ENCODE assay signal across 15 cellular contexts in genomic region chr3:133893683-133894333, GRCh38. TPM values are rescaled to one million over a fixed set of nuclear protein-coding genes. Genes with fewer than 3 reads are reported as not detected.
DNase-seq lines count a peak whose midpoint lies in the region; ATAC-seq, FAIRE-seq and TF ChIP-seq lines count a peak whose summit lies in the region.
"Had no signal": no experiment of that assay in that cellular context is flagged by ENCODE, and none has a peak within 500 bp of the region (broad histone marks: within the 10 kb centered on the region; RNA-seq: fewer than 3 reads in every experiment).

No MANE protein-coding gene starts in this region.

- DNase-seq in natural killer cell (no peak), GM12878 (ENCODE audit: low read depth, low spot score) (no peak), NCI-H2196 (lab: John Stamatoyannopoulos, UW; ENCODE audit: unreplicated experiment) (no peak), NCI-H82 (lab: John Stamatoyannopoulos, UW) (no peak), cerebellum (ENCODE audit: low spot score) (no peak)
- DNase-seq in natural killer cell treated with Interleukin-12 subunit alpha and Interleukin-12 subunit beta and Interleukin-15 and Interleukin-18, amount 100 ng/mL, for 72 hours (ENCODE audit: low spot score), result no peak
- DNase-seq: activated CD4-positive, alpha-beta T cell treated with anti-CD3 and anti-CD28 coated beads, Interleukin-2, amount 50 U/mL, for 4 hours; activated naive CD8-positive, alpha-beta T cell treated with anti-CD3 and anti-CD28 coated beads, Interleukin-2, amount 50 U/mL, for 24 hours; colonic mucosa; Kasumi-1; NCI-H1417 treated with DMSO at 0.1 percent for 48 hours; NCI-H446 treated with DMSO at 0.1 percent for 48 hours; SJCRH30 had no signal

- RAD21 ChIA-PET in GM12878 (lab: Charles Lee; ENCODE audit: unreplicated experiment), result no interaction called here

- H3K27me3 Mint-ChIP-seq in natural killer cell (ENCODE audit: low read depth in 2 of 2), result peaks cover 36 to 47% of the 10 kb centered on the region in 2 donors
- peaks cover 33 to 37% of the 10 kb centered on the region in 2 donors for H3K27me3 Mint-ChIP-seq in natural killer cell treated with Interleukin-12 subunit alpha and Interleukin-12 subunit beta and Interleukin-15 and Interleukin-18, amount 100 ng/mL, for 72 hours

- H3K79me2 ChIP-seq in GM12878 (ENCODE audit: control insufficient read depth, insufficient read depth, low read length), result no peaks in the 10 kb centered on the region

- no peaks in the 10 kb centered on the region for H3K36me3 Mint-ChIP-seq in natural killer cell
- H3K36me3 Mint-ChIP-seq in natural killer cell treated with Interleukin-12 subunit alpha and Interleukin-12 subunit beta and Interleukin-15 and Interleukin-18, amount 100 ng/mL, for 72 hours, result no peaks in the 10 kb centered on the region

- H3K4me2 ChIP-seq in GM12878 (ENCODE audit: control insufficient read depth, insufficient read depth), result no peak overlapping the region

- no peak for FAIRE-seq in GM12878 (lab: Jason Lieb, UNC)

- H3K36me3 ChIP-seq in GM12878 (ENCODE audit: control insufficient read depth in 2 of 2, insufficient read depth in 2 of 2, low read length in 1 of 2) (no peaks in the 10 kb centered on the region), iPS-20b (ENCODE audit: insufficient read depth, low read depth, low read length) (no peaks in the 10 kb centered on the region)
- H3K36me3 ChIP-seq: colonic mucosa, SJCRH30 had no signal

- H3K27ac ChIP-seq in GM12878 (ENCODE audit: control insufficient read depth, insufficient read depth) (no peak overlapping the region), iPS-20b (ENCODE audit: low read length) (no peak overlapping the region)
- H3K27ac ChIP-seq: colonic mucosa, SJCRH30 had no signal

- in situ Hi-C loops in GM12878 (cut with MboI), result no loop called here

- no peak for TF ChIP-seq CTCF in natural killer cell (IDR thresholded peaks at IDR 0.05)
- TF ChIP-seq CTCF in GM12878 (IDR thresholded peaks at IDR 0.05 in 2 of 3, conservative IDR thresholded peaks at IDR 0.05 in 1 of 3; ENCODE audit: control insufficient read depth in 2 of 3, extremely low read depth in 1 of 3, insufficient read depth in 1 of 3, low read depth in 3 of 3, low read length in 3 of 3), result no peak

- TF ChIP-seq POLR2A in GM12878 (IDR thresholded peaks at IDR 0.05; ENCODE audit: low read depth, low read length), result no peak

- H3K4me1 Mint-ChIP-seq in natural killer cell, result no peaks in the 10 kb centered on the region
- no peaks in the 10 kb centered on the region for H3K4me1 Mint-ChIP-seq in natural killer cell treated with Interleukin-12 subunit alpha and Interleukin-12 subunit beta and Interleukin-15 and Interleukin-18, amount 100 ng/mL, for 72 hours (ENCODE audit: low read depth in 2 of 2)
- H3K4me1 Mint-ChIP-seq: activated naive CD8-positive, alpha-beta T cell treated with anti-CD3 and anti-CD28 coated beads, Interleukin-2, amount 50 U/mL, for 24 hours had no signal

- POLR2A ChIA-PET in GM12878 (lab: Charles Lee), result no interaction called here

- no peaks in the 10 kb centered on the region for H3K9me3 Mint-ChIP-seq in natural killer cell
- no peaks in the 10 kb centered on the region for H3K9me3 Mint-ChIP-seq in natural killer cell treated with Interleukin-12 subunit alpha and Interleukin-12 subunit beta and Interleukin-15 and Interleukin-18, amount 100 ng/mL, for 72 hours
- H3K9me3 Mint-ChIP-seq: activated naive CD8-positive, alpha-beta T cell treated with anti-CD3 and anti-CD28 coated beads, Interleukin-2, amount 50 U/mL, for 24 hours had no signal

- H3K9me3 ChIP-seq in GM12878 (replicated peaks; ENCODE audit: control insufficient read depth, insufficient read depth, low read length) (no peaks in the 10 kb centered on the region; the same call in 2 of the 3 replicates), iPS-20b (ENCODE audit: insufficient read depth, low read depth, low read length) (no peaks in the 10 kb centered on the region)
- H3K9me3 ChIP-seq: colonic mucosa, SJCRH30 had no signal

- CTCF ChIA-PET in GM12878 (lab: Yijun Ruan, JAX), result no interaction called here

- H3K4me1 ChIP-seq in GM12878 (ENCODE audit: control insufficient read depth, insufficient read depth, low read length), result no peaks in the 10 kb centered on the region
- peaks cover 7% of the 10 kb centered on the region; the same call in 1 of the 2 replicates for H3K4me1 ChIP-seq in iPS-20b (ENCODE audit: insufficient read depth, low read length)

- H2AFZ ChIP-seq in GM12878 (ENCODE audit: control insufficient read depth, low read depth, low read length), result no peak overlapping the region

- ATAC-seq in natural killer cell, result no peak
- ATAC-seq in natural killer cell treated with Interleukin-12 subunit alpha and Interleukin-12 subunit beta and Interleukin-15 and Interleukin-18, amount 100 ng/mL, for 72 hours, result no peak
- ATAC-seq in GM12878, result no peak
- ATAC-seq in GM19463 (IDR thresholded peaks at IDR 0.05; ENCODE audit: unreplicated experiment), result no peak
- ATAC-seq: activated naive CD8-positive, alpha-beta T cell treated with anti-CD3 and anti-CD28 coated beads, Interleukin-2, amount 50 U/mL, for 24 hours had no signal

- 18% methylated on average over 6 of the region's 6 CpGs for WGBS in GM12878 (ENCODE audit: insufficient coverage, insufficient replicate concordance, low lambda C conversion rate, missing lambda C conversion rate)

- SMC1A ChIA-PET in GM12878 (lab: Charles Lee; ENCODE audit: uncharacterized antibody, unreplicated experiment), result no interaction called here

- BruUV-seq in GM12878 (replicated peaks; lab: Mats Ljungman, UMichigan), result no TSS peak

- no peak for TF ChIP-seq RAD21 in GM12878 (IDR thresholded peaks at IDR 0.05; ENCODE audit: insufficient read depth, low read depth, low read length)

- H3K27me3 ChIP-seq in GM12878 (replicated peaks in 1 of 2; ENCODE audit: control insufficient read depth in 2 of 2, insufficient read depth in 2 of 2, low read length in 1 of 2) (peaks cover 12 to 13% of the 10 kb centered on the region in 2 experiments), iPS-20b (ENCODE audit: insufficient read depth, low read length) (peaks cover 52% of the 10 kb centered on the region)
- H3K27me3 ChIP-seq: SJCRH30 had no signal

- H3K9ac ChIP-seq in GM12878 (ENCODE audit: control insufficient read depth, insufficient read depth, low read length) (no peak overlapping the region), iPS-20b (ENCODE audit: low read depth, low read length) (peak overlapping the region; percentile 14; the same call in 1 of the 2 replicates)

- intact Hi-C loops in natural killer cell (cut with micrococcal nuclease), result no loop called here
- intact Hi-C loops in GM12878 (cut with micrococcal nuclease; ENCODE audit: unreplicated experiment), result no loop called here

- no peaks in the 10 kb centered on the region; the same call in 1 of the 2 replicates for H4K20me1 ChIP-seq in GM12878 (ENCODE audit: control insufficient read depth, insufficient read depth)

- H3K4me3 Mint-ChIP-seq in natural killer cell, result peak overlapping the region; percentile 28
- no peak overlapping the region for H3K4me3 Mint-ChIP-seq in natural killer cell treated with Interleukin-12 subunit alpha and Interleukin-12 subunit beta and Interleukin-15 and Interleukin-18, amount 100 ng/mL, for 72 hours
- H3K4me3 Mint-ChIP-seq: activated naive CD8-positive, alpha-beta T cell treated with anti-CD3 and anti-CD28 coated beads, Interleukin-2, amount 50 U/mL, for 24 hours had no signal

- no peak overlapping the region for H3K27ac Mint-ChIP-seq in natural killer cell
- H3K27ac Mint-ChIP-seq in natural killer cell treated with Interleukin-12 subunit alpha and Interleukin-12 subunit beta and Interleukin-15 and Interleukin-18, amount 100 ng/mL, for 72 hours, result no peak overlapping the region
- H3K27ac Mint-ChIP-seq: activated naive CD8-positive, alpha-beta T cell treated with anti-CD3 and anti-CD28 coated beads, Interleukin-2, amount 50 U/mL, for 24 hours had no signal

- no peak for TF ChIP-seq EP300 in GM12878 (IDR thresholded peaks at IDR 0.05; ENCODE audit: borderline replicate concordance in 1 of 2, control insufficient read depth in 1 of 2, low read depth in 2 of 2, low read length in 2 of 2)

- H3K4me3 ChIP-seq in GM12878, result no peak overlapping the region
- peak overlapping the region; percentile 83 for H3K4me3 ChIP-seq in iPS-20b (ENCODE audit: low read length)
- H3K4me3 ChIP-seq: SJCRH30 had no signal

TF ChIP-seq in GM12878, 131 proteins besides CTCF, POLR2A, EP300 and RAD21:
- TF ChIP-seq, protein P1, sequence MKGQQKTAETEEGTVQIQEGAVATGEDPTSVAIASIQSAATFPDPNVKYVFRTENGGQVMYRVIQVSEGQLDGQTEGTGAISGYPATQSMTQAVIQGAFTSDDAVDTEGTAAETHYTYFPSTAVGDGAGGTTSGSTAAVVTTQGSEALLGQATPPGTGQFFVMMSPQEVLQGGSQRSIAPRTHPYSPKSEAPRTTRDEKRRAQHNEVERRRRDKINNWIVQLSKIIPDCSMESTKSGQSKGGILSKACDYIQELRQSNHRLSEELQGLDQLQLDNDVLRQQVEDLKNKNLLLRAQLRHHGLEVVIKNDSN (IDR thresholded peaks at IDR 0.05; ENCODE audit: borderline replicate concordance, extremely low read length, insufficient read depth, low read depth, low read length), result peak; percentile 17
- TF ChIP-seq FOXK2 (IDR thresholded peaks at IDR 0.05), result no peak
TF ChIP-seq in GM12878: peak in this region for 1.

RNA-seq across cellular contexts. Expression of gene RAB6B, which starts 1.9 kb away (rescaled TPM):
- total RNA-seq in natural killer cell, result 1 to 10 TPM; 1.4 to 2.7 (median 1.6) TPM
- total RNA-seq in natural killer cell treated with Interleukin-12 subunit alpha and Interleukin-12 subunit beta and Interleukin-15 and Interleukin-18, amount 100 ng/mL, for 72 hours, result under 1 TPM; 0.21 to 0.81 TPM
- total RNA-seq in GM12878 (2013; cell fraction: nucleolus; rRNA removed), result not detected in 2 replicates
- not detected in 2 replicates for total RNA-seq in GM12878 (2014; rRNA removed)
- total RNA-seq in GM12878 (2014; rRNA removed; fragmentation: Illumina TruSeq; extraction: Trizol), result not detected in 2 replicates
- total RNA-seq in GM12878 (2021), result 0.13 TPM in 1 of 2 replicates, not detected in the other
- polyA plus RNA-seq in GM12878 (2011; ENCODE audit: low read depth), result 0.47 TPM
- polyA plus RNA-seq in GM12878 (2011; rRNA removed), result not detected in 2 replicates
- not detected in 2 replicates for polyA plus RNA-seq in GM12878 (2011; cell fraction: cytosol; rRNA removed)
- polyA plus RNA-seq in GM12878 (2011; cell fraction: nucleus; rRNA removed), result 0.03 TPM in 1 of 2 replicates, not detected in the other
- polyA plus RNA-seq in GM12878 (2012), result 0.57 and 1.5 TPM in 2 replicates
- polyA plus RNA-seq in GM12878 (2014; fragmentation: Illumina TruSeq; extraction: Trizol), result 0.01 TPM in 1 of 2 replicates, not detected in the other
- under 1 TPM in 1 of 2 experiments, not detected in 1; 0.02 TPM for polyA plus RNA-seq in GM12878 (2014; fragmentation: Nextera tagmentation; extraction: Ambion mirVana)
- polyA plus RNA-seq in GM12878 (2014; rRNA removed), result 0.04 TPM in 1 of 2 replicates, not detected in the other
- polyA plus RNA-seq in GM12878 (2016; fragmentation: Nextera tagmentation; extraction: Ambion mirVana), result under 1 TPM; 0.09 to 0.16 TPM
- not detected in 2 replicates for polyA minus RNA-seq in GM12878 (2011; rRNA and poly(A)+ RNA removed)
- polyA minus RNA-seq in GM12878 (2011; cell fraction: cytosol; rRNA and poly(A)+ RNA removed), result not detected in 2 replicates
- polyA minus RNA-seq in GM12878 (2011; cell fraction: nucleus; rRNA and poly(A)+ RNA removed), result not detected in 2 replicates
- total RNA-seq in cerebellum, result 50.9 TPM

Comparison
In these comparisons a context has a peak if more than half of its experiments do, and no peak if none do; other contexts are left out.
1. RNA of gene RAB6B, which starts 1.9 kb away (total RNA-seq): 50.9 TPM in cerebellum (single experiment); 1.4 to 2.7 TPM in natural killer cell, 0.21 to 0.81 TPM in natural killer cell treated with Interleukin-12 subunit alpha and Interleukin-12 subunit beta and Interleukin-15 and Interleukin-18, amount 100 ng/mL, for 72 hours and 0.13 TPM in GM12878; every median in the first group is over 10 times any median in the second.